9 cellular contexts compared by ENCODE assay signal in genomic region chr7:157271991-157272324, GRCh38.
A peak's percentile ranks its signal among the peaks of the same experiment; 100 is the strongest.
DNase-seq lines count a peak whose midpoint lies in the region; ATAC-seq, FAIRE-seq and TF ChIP-seq lines count a peak whose summit lies in the region.
"Had no signal": no experiment of that assay in that cellular context is flagged by ENCODE, and none has a peak within 500 bp of the region (broad histone marks: within the 10 kb centered on the region; RNA-seq: fewer than 3 reads in every experiment).

No MANE protein-coding gene starts in this region.

- no peaks in the 10 kb centered on the region for H3K27me3 ChIP-seq in astrocyte (ENCODE audit: insufficient read depth, low read length)
- H3K27me3 ChIP-seq in left lung = no peaks in the 10 kb centered on the region
- H3K27me3 ChIP-seq in vagina = no peaks in the 10 kb centered on the region
- no peaks in the 10 kb centered on the region for H3K27me3 ChIP-seq in naive thymus-derived CD4-positive, alpha-beta T cell (ENCODE audit: control insufficient read depth in 2 of 2, insufficient read depth in 2 of 2, low read length in 2 of 2)

- H3K27ac ChIP-seq in astrocyte (ENCODE audit: low read depth, low read length) (peak overlapping the region; percentile 85), left lung (peak overlapping the region in 1 of 2 donors; percentile 47), vagina (peak overlapping the region; percentile 74)
- no peak overlapping the region for H3K27ac ChIP-seq in naive thymus-derived CD4-positive, alpha-beta T cell (ENCODE audit: low read depth, low read length)

- no peaks in the 10 kb centered on the region for H3K27me3 Mint-ChIP-seq in activated naive CD8-positive, alpha-beta T cell
- no peaks in the 10 kb centered on the region for H3K27me3 Mint-ChIP-seq in activated naive CD8-positive, alpha-beta T cell treated with anti-CD3 and anti-CD28 coated beads, Interleukin-2, amount 50 U/mL, for 24 hours
- no peaks in the 10 kb centered on the region for H3K27me3 Mint-ChIP-seq in astrocyte (ENCODE audit: low read depth, unreplicated experiment)
- H3K27me3 Mint-ChIP-seq in naive thymus-derived CD4-positive, alpha-beta T cell = no peaks in the 10 kb centered on the region
- H3K27me3 Mint-ChIP-seq: activated B cell treated with CpG ODN at 0.5 μM for 24 hours had no signal

- peaks cover 13% of the 10 kb centered on the region for H3K4me1 Mint-ChIP-seq in activated naive CD8-positive, alpha-beta T cell (ENCODE audit: low read depth)
- H3K4me1 Mint-ChIP-seq in activated naive CD8-positive, alpha-beta T cell treated with anti-CD3 and anti-CD28 coated beads, Interleukin-2, amount 50 U/mL, for 24 hours = peaks cover 14% of the 10 kb centered on the region
- peaks cover 23% of the 10 kb centered on the region for H3K4me1 Mint-ChIP-seq in astrocyte (ENCODE audit: low read depth, unreplicated experiment)
- H3K4me1 Mint-ChIP-seq in naive thymus-derived CD4-positive, alpha-beta T cell = peaks cover 0 to 14% (median 9%) of the 10 kb centered on the region in 7 donors

- no peak for ATAC-seq in activated naive CD8-positive, alpha-beta T cell treated with anti-CD3 and anti-CD28 coated beads, Interleukin-2, amount 50 U/mL, for 24 hours
- ATAC-seq in left lung (peak; percentile 75), GM18873 (IDR thresholded peaks at IDR 0.05; ENCODE audit: low FRiP score, unreplicated experiment) (no peak)
- no peak for ATAC-seq in naive thymus-derived CD4-positive, alpha-beta T cell

- no peak overlapping the region for H3K4me3 Mint-ChIP-seq in activated naive CD8-positive, alpha-beta T cell
- no peak overlapping the region for H3K4me3 Mint-ChIP-seq in activated naive CD8-positive, alpha-beta T cell treated with anti-CD3 and anti-CD28 coated beads, Interleukin-2, amount 50 U/mL, for 24 hours
- no peak overlapping the region for H3K4me3 Mint-ChIP-seq in astrocyte (ENCODE audit: unreplicated experiment)
- H3K4me3 Mint-ChIP-seq in naive thymus-derived CD4-positive, alpha-beta T cell = no peak overlapping the region
- H3K4me3 Mint-ChIP-seq: activated B cell treated with CpG ODN at 0.5 μM for 24 hours had no signal

- intact Hi-C loops in left lung (cut with DNase I) = no loop called here
- intact Hi-C loops in vagina (cut with DNase I) = loop anchor here (10.0 kb wide), 1 partner anchor 307 kb away; no protein-coding TSS in a partner anchor
- intact Hi-C loops in naive thymus-derived CD4-positive, alpha-beta T cell (cut with micrococcal nuclease) = loop anchor here (2.0 kb wide), 3 partner anchors 31 to 323 kb away; partner anchors contain the start of gene NOM1 (in 1 of the 2)

- no peak for DNase-seq in activated naive CD8-positive, alpha-beta T cell treated with anti-CD3 and anti-CD28 coated beads, Interleukin-2, amount 50 U/mL, for 24 hours
- DNase-seq in astrocyte (ENCODE audit: low read depth) (peak; percentile 96), left lung (peak in 1 of 2 donors; percentile 22), vagina (ENCODE audit: extremely low spot score in 2 of 2) (no peak)
- no peak for DNase-seq in stimulated activated naive CD4-positive, alpha-beta T cell treated with Interleukin-2 at 50 U/mL for 16 hours (lab: John Stamatoyannopoulos, UW)
- no peak for DNase-seq in naive thymus-derived CD4-positive, alpha-beta T cell
- DNase-seq: activated B cell treated with CpG ODN at 0.5 μM for 24 hours had no signal

- no peak for TF ChIP-seq CTCF in astrocyte (IDR thresholded peaks at IDR 0.05; ENCODE audit: insufficient read depth, low read depth, low read length)
- no peak for TF ChIP-seq CTCF in left lung (IDR thresholded peaks at IDR 0.05)
- no peak for TF ChIP-seq CTCF in vagina (IDR thresholded peaks at IDR 0.05)

- H3K36me3 Mint-ChIP-seq in activated naive CD8-positive, alpha-beta T cell = no peaks in the 10 kb centered on the region
- H3K36me3 Mint-ChIP-seq in activated naive CD8-positive, alpha-beta T cell treated with anti-CD3 and anti-CD28 coated beads, Interleukin-2, amount 50 U/mL, for 24 hours (ENCODE audit: low read depth) = peaks cover 11% of the 10 kb centered on the region
- peaks cover 21% of the 10 kb centered on the region for H3K36me3 Mint-ChIP-seq in astrocyte (ENCODE audit: low read depth, unreplicated experiment)
- peaks cover 4 to 18% (median 8%) of the 10 kb centered on the region in 5 donors for H3K36me3 Mint-ChIP-seq in naive thymus-derived CD4-positive, alpha-beta T cell

- H3K4me1 ChIP-seq in astrocyte (ENCODE audit: insufficient read depth, low read length) (peaks cover 34% of the 10 kb centered on the region), left lung (peaks cover 7 to 38% of the 10 kb centered on the region in 2 donors), vagina (peaks cover 24% of the 10 kb centered on the region)
- H3K4me1 ChIP-seq in naive thymus-derived CD4-positive, alpha-beta T cell (ENCODE audit: control insufficient read depth in 2 of 2, insufficient read depth in 2 of 2, low read length in 2 of 2) = peaks cover 5 to 11% of the 10 kb centered on the region in 2 donors

- CTCF ChIA-PET in naive thymus-derived CD4-positive, alpha-beta T cell (lab: Charles Lee) = interaction anchor here (1.2 to 1.3 kb wide), 2 partner anchors 16 to 20 kb away, joined by 3 read pairs; no protein-coding TSS in a partner anchor

- H3K9me3 ChIP-seq in astrocyte (ENCODE audit: insufficient read depth, low read depth, low read length) (no peaks in the 10 kb centered on the region), left lung (no peaks in the 10 kb centered on the region), vagina (no peaks in the 10 kb centered on the region)
- H3K9me3 ChIP-seq in naive thymus-derived CD4-positive, alpha-beta T cell (ENCODE audit: control insufficient read depth in 2 of 3, low read length in 3 of 3) = no peaks in the 10 kb centered on the region

- peak overlapping the region; percentile 34 for H3K4me2 ChIP-seq in astrocyte (ENCODE audit: low read length)

- peak overlapping the region; percentile 62 for H3K9ac ChIP-seq in astrocyte (ENCODE audit: low read length)

- H3K4me3 ChIP-seq in astrocyte (ENCODE audit: insufficient read depth, low read depth, low read length) = no peak overlapping the region
- H3K4me3 ChIP-seq in left lung = no peak overlapping the region
- no peak overlapping the region for H3K4me3 ChIP-seq in vagina
- H3K4me3 ChIP-seq in naive thymus-derived CD4-positive, alpha-beta T cell (ENCODE audit: low read length) = no peak overlapping the region

- no peaks in the 10 kb centered on the region for H3K9me3 Mint-ChIP-seq in activated naive CD8-positive, alpha-beta T cell (ENCODE audit: low read depth)
- H3K9me3 Mint-ChIP-seq in activated naive CD8-positive, alpha-beta T cell treated with anti-CD3 and anti-CD28 coated beads, Interleukin-2, amount 50 U/mL, for 24 hours = no peaks in the 10 kb centered on the region
- no peaks in the 10 kb centered on the region for H3K9me3 Mint-ChIP-seq in astrocyte (ENCODE audit: unreplicated experiment)
- no peaks in the 10 kb centered on the region for H3K9me3 Mint-ChIP-seq in naive thymus-derived CD4-positive, alpha-beta T cell
- H3K9me3 Mint-ChIP-seq: activated B cell treated with CpG ODN at 0.5 μM for 24 hours had no signal

- no peaks in the 10 kb centered on the region for H3K79me2 ChIP-seq in astrocyte (ENCODE audit: insufficient read depth, low read length)

- H2AFZ ChIP-seq in astrocyte (ENCODE audit: low read depth, low read length) = no peak overlapping the region

- H3K36me3 ChIP-seq in astrocyte (ENCODE audit: insufficient read depth, low read length) (peaks cover 20% of the 10 kb centered on the region), left lung (peaks cover 0 to 48% of the 10 kb centered on the region in 2 donors), vagina (peaks cover 3 to 25% of the 10 kb centered on the region in 2 donors)
- peaks cover 0 to 34% (median 0%) of the 10 kb centered on the region in 3 experiments for H3K36me3 ChIP-seq in naive thymus-derived CD4-positive, alpha-beta T cell (ENCODE audit: control insufficient read depth in 2 of 3, insufficient read depth in 3 of 3, low read length in 3 of 3)

- peak overlapping the region; percentile 62 for H3K27ac Mint-ChIP-seq in activated naive CD8-positive, alpha-beta T cell
- no peak overlapping the region for H3K27ac Mint-ChIP-seq in activated naive CD8-positive, alpha-beta T cell treated with anti-CD3 and anti-CD28 coated beads, Interleukin-2, amount 50 U/mL, for 24 hours
- peak overlapping the region; percentile 72 for H3K27ac Mint-ChIP-seq in astrocyte (ENCODE audit: unreplicated experiment)
- peak overlapping the region in 3 of 9 donors; percentile 19 to 74 (median 44) for H3K27ac Mint-ChIP-seq in naive thymus-derived CD4-positive, alpha-beta T cell
- H3K27ac Mint-ChIP-seq: activated B cell treated with CpG ODN at 0.5 μM for 24 hours had no signal

- H4K20me1 ChIP-seq in astrocyte (ENCODE audit: insufficient read depth, low read length) = no peaks in the 10 kb centered on the region

- FAIRE-seq in astrocyte (lab: Jason Lieb, UNC) = peak; percentile 55

- POLR2A ChIA-PET in naive thymus-derived CD4-positive, alpha-beta T cell (lab: Charles Lee) = no interaction called here

- no peak for TF ChIP-seq POLR2A in vagina (IDR thresholded peaks at IDR 0.05)

Comparison
In these comparisons a context has a peak if more than half of its experiments do, and no peak if none do; other contexts are left out.
1. intact Hi-C loops: an anchor here in vagina (10.0 kb wide) and naive thymus-derived CD4-positive, alpha-beta T cell (2.0 kb wide); none called in left lung.